Comparison of ENCODE assay signal across 1 cellular context in the genomic region with DNA sequence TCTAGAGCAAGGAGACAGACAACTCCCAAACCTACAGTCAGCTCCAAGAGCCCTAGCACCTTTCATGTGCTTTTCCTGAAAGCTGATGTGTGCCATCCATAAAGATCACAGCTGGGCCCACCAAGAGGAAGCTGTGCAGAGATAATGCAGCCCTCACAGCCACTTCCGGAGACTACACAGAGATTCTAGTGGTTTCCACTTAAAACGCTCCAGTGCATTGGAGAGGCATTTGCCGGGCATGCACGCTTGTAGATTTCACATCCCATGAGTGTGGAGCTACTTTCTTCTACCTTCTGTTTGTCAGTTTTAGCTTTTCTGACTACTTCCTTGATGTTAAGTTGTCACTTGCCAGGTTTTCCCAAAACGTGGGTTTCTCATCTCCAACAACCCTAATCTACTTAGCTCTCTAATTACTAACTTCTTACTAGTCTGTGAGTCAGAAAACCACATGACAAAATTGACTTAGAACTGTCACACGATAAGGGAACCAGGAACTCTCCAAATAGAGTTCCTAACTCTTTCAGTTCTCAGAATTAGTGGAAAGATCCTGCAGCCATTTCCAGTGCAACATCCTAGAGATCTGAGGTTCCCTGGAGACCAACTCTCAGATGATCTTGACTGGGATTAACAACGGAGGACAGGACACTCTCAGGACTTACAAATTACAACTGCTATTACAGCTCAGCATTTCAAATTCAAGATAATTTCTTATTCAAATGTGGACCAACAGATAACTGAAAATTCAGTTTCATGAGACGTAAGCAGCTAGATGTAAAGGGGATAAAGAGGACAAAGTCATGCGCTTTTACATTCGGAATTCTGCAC.
A peak's percentile ranks its signal among the peaks of the same experiment; 100 is the strongest.
TF ChIP-seq lines count a peak whose summit lies in the region.

No MANE protein-coding gene starts in this region.

TF ChIP-seq in K562, 482 proteins besides CTCF, POLR2A, EP300 and RAD21 (continued from another document and continues in another):
- TF ChIP-seq ZBTB8A (IDR thresholded peaks at IDR 0.05; ENCODE audit: partially characterized antibody) (no peak), CXXC5 (CRISPR knock-in tag; IDR thresholded peaks at IDR 0.05) (no peak; the same call in 1 of the 2 replicates), ELF4 (CRISPR knock-in tag; IDR thresholded peaks at IDR 0.05) (no peak), POLR2H (tag; IDR thresholded peaks at IDR 0.05; ENCODE audit: low read depth) (peak; percentile 58), RBM17 (IDR thresholded peaks at IDR 0.05; ENCODE audit: borderline replicate concordance, low read depth, low read length) (no peak), PML (IDR thresholded peaks at IDR 0.05; ENCODE audit: low read length) (peak; percentile 39; the same call in 1 of the 2 replicates), RBM14 (IDR thresholded peaks at IDR 0.05; ENCODE audit: borderline replicate concordance, insufficient read depth, low read depth, low read length) (no peak), BACH1 (tag; IDR thresholded peaks at IDR 0.05) (no peak), JUND (IDR thresholded peaks at IDR 0.05; ENCODE audit: borderline replicate concordance, low read depth, low read length) (peak; percentile 68; the same call in 1 of the 2 replicates), JUND (tag; IDR thresholded peaks at IDR 0.05; ENCODE audit: borderline replicate concordance, low read depth, low read length) (peak; percentile 27; the same call in 2 of the 3 replicates), SAP30 (IDR thresholded peaks at IDR 0.05; ENCODE audit: borderline replicate concordance, insufficient read depth, low read depth, low read length, poor library complexity, severe bottlenecking) (no peak), KLF16 (IDR thresholded peaks at IDR 0.05) (no peak), HBP1 (CRISPR knock-in tag; IDR thresholded peaks at IDR 0.05) (no peak), FOSL1 (tag; conservative IDR thresholded peaks at IDR 0.05) (peak; percentile 95), HCFC1 (IDR thresholded peaks at IDR 0.05; ENCODE audit: low read depth, low read length) (no peak), PHF20 (IDR thresholded peaks at IDR 0.05; ENCODE audit: partially characterized antibody) (no peak), GTF2B (IDR thresholded peaks at IDR 0.05; ENCODE audit: extremely low read depth, insufficient read length) (no peak), CUX1 (CRISPR knock-in tag; IDR thresholded peaks at IDR 0.05) (no peak), TCF7 (IDR thresholded peaks at IDR 0.05; ENCODE audit: borderline replicate concordance) (no peak), PHF21A (IDR thresholded peaks at IDR 0.05; ENCODE audit: borderline replicate concordance, low read depth) (no peak), POLR2B (IDR thresholded peaks at IDR 0.05; ENCODE audit: low read depth, partially characterized antibody) (no peak), ZFP36 (IDR thresholded peaks at IDR 0.05; ENCODE audit: low read depth, low read length, partially characterized antibody) (no peak), RBM15 (IDR thresholded peaks at IDR 0.05; ENCODE audit: insufficient read depth, low read length) (no peak), ZNF778 (CRISPR knock-in tag; IDR thresholded peaks at IDR 0.05) (no peak), DDX20 (tag; IDR thresholded peaks at IDR 0.05; ENCODE audit: low read depth) (no peak), DPF2 (IDR thresholded peaks at IDR 0.05) (peak; percentile 57; the same call in 1 of the 2 replicates), PPARD (CRISPR knock-in tag; IDR thresholded peaks at IDR 0.05) (no peak), ZNF133 (CRISPR knock-in tag; IDR thresholded peaks at IDR 0.05) (no peak), SREBF2 (CRISPR knock-in tag; IDR thresholded peaks at IDR 0.05) (no peak), SMC3 (conservative IDR thresholded peaks at IDR 0.05; ENCODE audit: insufficient read depth, low read depth, low read length) (no peak), PRDM10 (IDR thresholded peaks at IDR 0.05; ENCODE audit: partially characterized antibody) (no peak), PCBP1 (IDR thresholded peaks at IDR 0.05; ENCODE audit: low read depth, low read length, poor library complexity, severe bottlenecking) (no peak)
- TF ChIP-seq, protein P1, sequence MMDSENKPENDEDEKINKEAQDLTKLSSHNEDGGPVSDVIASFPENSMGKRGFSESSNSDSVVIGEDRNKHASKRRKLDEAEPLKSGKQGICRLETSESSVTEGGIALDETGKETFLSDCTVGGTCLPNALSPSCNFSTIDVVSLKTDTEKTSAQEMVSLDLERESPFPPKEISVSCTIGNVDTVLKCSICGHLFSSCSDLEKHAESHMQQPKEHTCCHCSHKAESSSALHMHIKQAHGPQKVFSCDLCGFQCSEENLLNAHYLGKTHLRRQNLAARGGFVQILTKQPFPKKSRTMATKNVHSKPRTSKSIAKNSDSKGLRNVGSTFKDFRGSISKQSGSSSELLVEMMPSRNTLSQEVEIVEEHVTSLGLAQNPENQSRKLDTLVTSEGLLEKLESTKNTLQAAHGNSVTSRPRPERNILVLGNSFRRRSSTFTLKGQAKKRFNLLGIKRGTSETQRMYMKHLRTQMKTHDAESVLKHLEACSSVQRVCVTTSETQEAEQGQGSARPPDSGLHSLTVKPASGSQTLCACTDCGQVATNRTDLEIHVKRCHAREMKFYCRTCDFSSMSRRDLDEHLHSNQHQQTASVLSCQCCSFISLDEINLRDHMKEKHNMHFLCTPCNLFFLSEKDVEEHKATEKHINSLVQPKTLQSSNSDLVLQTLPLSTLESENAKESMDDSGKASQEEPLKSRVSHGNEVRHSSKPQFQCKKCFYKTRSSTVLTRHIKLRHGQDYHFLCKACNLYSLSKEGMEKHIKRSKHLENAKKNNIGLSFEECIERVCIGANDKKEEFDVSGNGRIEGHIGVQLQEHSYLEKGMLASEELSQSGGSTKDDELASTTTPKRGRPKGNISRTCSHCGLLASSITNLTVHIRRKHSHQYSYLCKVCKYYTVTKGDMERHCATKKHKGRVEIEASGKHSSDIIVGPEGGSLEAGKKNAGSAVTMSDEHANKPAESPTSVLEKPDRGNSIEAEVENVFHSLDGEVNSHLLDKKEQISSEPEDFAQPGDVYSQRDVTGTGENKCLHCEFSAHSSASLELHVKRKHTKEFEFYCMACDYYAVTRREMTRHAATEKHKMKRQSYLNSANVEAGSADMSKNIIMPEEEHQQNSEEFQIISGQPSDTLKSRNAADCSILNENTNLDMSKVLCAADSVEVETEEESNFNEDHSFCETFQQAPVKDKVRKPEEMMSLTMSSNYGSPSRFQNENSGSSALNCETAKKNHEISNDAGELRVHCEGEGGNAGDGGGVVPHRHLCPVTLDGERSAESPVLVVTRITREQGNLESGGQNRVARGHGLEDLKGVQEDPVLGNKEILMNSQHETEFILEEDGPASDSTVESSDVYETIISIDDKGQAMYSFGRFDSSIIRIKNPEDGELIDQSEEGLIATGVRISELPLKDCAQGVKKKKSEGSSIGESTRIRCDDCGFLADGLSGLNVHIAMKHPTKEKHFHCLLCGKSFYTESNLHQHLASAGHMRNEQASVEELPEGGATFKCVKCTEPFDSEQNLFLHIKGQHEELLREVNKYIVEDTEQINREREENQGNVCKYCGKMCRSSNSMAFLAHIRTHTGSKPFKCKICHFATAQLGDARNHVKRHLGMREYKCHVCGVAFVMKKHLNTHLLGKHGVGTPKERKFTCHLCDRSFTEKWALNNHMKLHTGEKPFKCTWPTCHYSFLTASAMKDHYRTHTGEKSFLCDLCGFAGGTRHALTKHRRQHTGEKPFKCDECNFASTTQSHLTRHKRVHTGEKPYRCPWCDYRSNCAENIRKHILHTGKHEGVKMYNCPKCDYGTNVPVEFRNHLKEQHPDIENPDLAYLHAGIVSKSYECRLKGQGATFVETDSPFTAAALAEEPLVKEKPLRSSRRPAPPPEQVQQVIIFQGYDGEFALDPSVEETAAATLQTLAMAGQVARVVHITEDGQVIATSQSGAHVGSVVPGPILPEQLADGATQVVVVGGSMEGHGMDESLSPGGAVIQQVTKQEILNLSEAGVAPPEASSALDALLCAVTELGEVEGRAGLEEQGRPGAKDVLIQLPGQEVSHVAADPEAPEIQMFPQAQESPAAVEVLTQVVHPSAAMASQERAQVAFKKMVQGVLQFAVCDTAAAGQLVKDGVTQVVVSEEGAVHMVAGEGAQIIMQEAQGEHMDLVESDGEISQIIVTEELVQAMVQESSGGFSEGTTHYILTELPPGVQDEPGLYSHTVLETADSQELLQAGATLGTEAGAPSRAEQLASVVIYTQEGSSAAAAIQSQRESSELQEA (IDR thresholded peaks at IDR 0.05; ENCODE audit: low read depth), result no peak
- TF ChIP-seq, protein P2, sequence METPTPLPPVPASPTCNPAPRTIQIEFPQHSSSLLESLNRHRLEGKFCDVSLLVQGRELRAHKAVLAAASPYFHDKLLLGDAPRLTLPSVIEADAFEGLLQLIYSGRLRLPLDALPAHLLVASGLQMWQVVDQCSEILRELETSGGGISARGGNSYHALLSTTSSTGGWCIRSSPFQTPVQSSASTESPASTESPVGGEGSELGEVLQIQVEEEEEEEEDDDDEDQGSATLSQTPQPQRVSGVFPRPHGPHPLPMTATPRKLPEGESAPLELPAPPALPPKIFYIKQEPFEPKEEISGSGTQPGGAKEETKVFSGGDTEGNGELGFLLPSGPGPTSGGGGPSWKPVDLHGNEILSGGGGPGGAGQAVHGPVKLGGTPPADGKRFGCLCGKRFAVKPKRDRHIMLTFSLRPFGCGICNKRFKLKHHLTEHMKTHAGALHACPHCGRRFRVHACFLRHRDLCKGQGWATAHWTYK (CRISPR knock-in tag; IDR thresholded peaks at IDR 0.05), result peak; percentile 70; the same call in 1 of the 2 replicates
